ENCODE assay signal across 13 cellular contexts in genomic region chr5:150788974-150789373, GRCh38. TPM values are rescaled to one million over a fixed set of nuclear protein-coding genes. Genes with fewer than 3 reads are reported as not detected.
DNase-seq lines count a peak whose midpoint lies in the region; ATAC-seq, FAIRE-seq and TF ChIP-seq lines count a peak whose summit lies in the region.
"Had no signal": no experiment of that assay in that cellular context is flagged by ENCODE, and none has a peak within 500 bp of the region (broad histone marks: within the 10 kb centered on the region; RNA-seq: fewer than 3 reads in every experiment).

No MANE protein-coding gene starts in this region.

- no peak overlapping the region for H3K27ac ChIP-seq in A549
- peak overlapping the region; percentile 88 for H3K27ac ChIP-seq in foreskin keratinocyte
- no peak overlapping the region for H3K27ac ChIP-seq in uterus

- peaks cover 0 to 1% (median 0%) of the 10 kb centered on the region in 7 donors for H3K9me3 Mint-ChIP-seq in CD14-positive monocyte
- peaks cover 12% of the 10 kb centered on the region for H3K9me3 Mint-ChIP-seq in activated T-helper 2 cell treated with anti-CD3 and anti-CD28 coated beads, Interferon-gamma antibody, Interleukin-2, Interleukin-4, amounts not matched to agents 10 μg/mL and 5 μg/mL and 100 μg/mL, durations not matched to agents 14 hours and 24 hours and 36 hours

- no peak overlapping the region for H3K4me2 ChIP-seq in A549

- H3K27ac Mint-ChIP-seq in CD14-positive monocyte: peak overlapping the region; percentile 78 to 94 (median 85)
- H3K27ac Mint-ChIP-seq in activated T-helper 2 cell treated with anti-CD3 and anti-CD28 coated beads, Interferon-gamma antibody, Interleukin-2, Interleukin-4, amounts not matched to agents 10 μg/mL and 5 μg/mL and 100 μg/mL, durations not matched to agents 14 hours and 24 hours and 36 hours: peak overlapping the region; percentile 87
- H3K27ac Mint-ChIP-seq: naive B cell had no signal

- no peak for TF ChIP-seq RAD21 in A549 (conservative IDR thresholded peaks at IDR 0.05 in 1 of 2, IDR thresholded peaks at IDR 0.05 in 1 of 2)

- peaks cover 13% of the 10 kb centered on the region; the same call in 2 of the 3 replicates for H3K9me3 ChIP-seq in A549
- no peaks in the 10 kb centered on the region for H3K9me3 ChIP-seq in uterus

- no peak for TF ChIP-seq EP300 in A549 (IDR thresholded peaks at IDR 0.05)

- no peaks in the 10 kb centered on the region for H3K36me3 ChIP-seq in uterus

- no peak for TF ChIP-seq POLR2A in A549 (IDR thresholded peaks at IDR 0.05; ENCODE audit: low read length)
- TF ChIP-seq POLR2A in uterus (IDR thresholded peaks at IDR 0.05): no peak

- POLR2A ChIA-PET in A549 (lab: Yijun Ruan, JAX): no interaction called here

- CTCF ChIA-PET in A549 (lab: Yijun Ruan, JAX): interaction anchor here (1.3 to 5.1 kb wide), 4 partner anchors 8 to 326 kb away, joined by 4 to 33 read pairs (median 10); partner anchors contain the start of gene SMIM3

- peaks cover 17% of the 10 kb centered on the region in 2 donors for H3K36me3 Mint-ChIP-seq in CD14-positive monocyte
- H3K36me3 Mint-ChIP-seq in activated T-helper 2 cell treated with anti-CD3 and anti-CD28 coated beads, Interferon-gamma antibody, Interleukin-2, Interleukin-4, amounts not matched to agents 10 μg/mL and 5 μg/mL and 100 μg/mL, durations not matched to agents 14 hours and 24 hours and 36 hours (ENCODE audit: low read depth): peaks cover 45% of the 10 kb centered on the region
- H3K36me3 Mint-ChIP-seq: naive B cell had no signal

- H3K4me1 Mint-ChIP-seq in CD14-positive monocyte: peaks cover 67% of the 10 kb centered on the region
- peaks cover 52% of the 10 kb centered on the region for H3K4me1 Mint-ChIP-seq in activated T-helper 2 cell treated with anti-CD3 and anti-CD28 coated beads, Interferon-gamma antibody, Interleukin-2, Interleukin-4, amounts not matched to agents 10 μg/mL and 5 μg/mL and 100 μg/mL, durations not matched to agents 14 hours and 24 hours and 36 hours (ENCODE audit: low read depth)

- FAIRE-seq in A549 (lab: Jason Lieb, UNC): peak; percentile 72

- H3K27me3 ChIP-seq in foreskin keratinocyte: no peaks in the 10 kb centered on the region
- no peaks in the 10 kb centered on the region for H3K27me3 ChIP-seq in uterus

- no peaks in the 10 kb centered on the region for H3K27me3 Mint-ChIP-seq in CD14-positive monocyte (ENCODE audit: low read depth in 3 of 3)
- H3K27me3 Mint-ChIP-seq in activated T-helper 2 cell treated with anti-CD3 and anti-CD28 coated beads, Interferon-gamma antibody, Interleukin-2, Interleukin-4, amounts not matched to agents 10 μg/mL and 5 μg/mL and 100 μg/mL, durations not matched to agents 14 hours and 24 hours and 36 hours (ENCODE audit: low read depth): no peaks in the 10 kb centered on the region

- H3K4me1 ChIP-seq in A549 (peaks cover 7% of the 10 kb centered on the region; the same call in 1 of the 3 replicates), foreskin keratinocyte (peaks cover 32% of the 10 kb centered on the region), uterus (no peaks in the 10 kb centered on the region)

- H3K4me3 Mint-ChIP-seq in CD14-positive monocyte: peak overlapping the region; percentile 16 to 43
- H3K4me3 Mint-ChIP-seq in activated T-helper 2 cell treated with anti-CD3 and anti-CD28 coated beads, Interferon-gamma antibody, Interleukin-2, Interleukin-4, amounts not matched to agents 10 μg/mL and 5 μg/mL and 100 μg/mL, durations not matched to agents 14 hours and 24 hours and 36 hours (ENCODE audit: low read depth): no peak overlapping the region
- H3K4me3 Mint-ChIP-seq: naive B cell had no signal

- no peak for DNase-seq in A549 (ENCODE audit: low read depth in 1 of 2, low spot score in 1 of 2)
- no peak for DNase-seq in CD14-positive monocyte (ENCODE audit: low spot score)
- no peak for DNase-seq in activated T-helper 2 cell treated with anti-CD3 and anti-CD28 coated beads, Interferon-gamma antibody, Interleukin-2, Interleukin-4, amounts not matched to agents 10 μg/mL and 5 μg/mL and 100 μg/mL, durations not matched to agents 14 hours and 24 hours and 36 hours (ENCODE audit: low spot score)
- no peak for DNase-seq in foreskin keratinocyte
- DNase-seq in islet precursor cell: no peak
- no peak for DNase-seq in DMS79 treated with DMSO at 0.1 percent for 48 hours (lab: John Stamatoyannopoulos, UW)
- no peak for DNase-seq in uterus
- DNase-seq: effector CD8-positive, alpha-beta T cell; naive B cell; NCI-H1930; retina; T-helper 9 cell had no signal

- no peak overlapping the region for H3K4me3 ChIP-seq in A549
- no peak overlapping the region for H3K4me3 ChIP-seq in uterus

- TF ChIP-seq CTCF in A549 (IDR thresholded peaks at IDR 0.05): no peak
- TF ChIP-seq CTCF in CD14-positive monocyte (IDR thresholded peaks at IDR 0.05): no peak
- no peak for TF ChIP-seq CTCF in foreskin keratinocyte (conservative IDR thresholded peaks at IDR 0.05)
- TF ChIP-seq CTCF in uterus (IDR thresholded peaks at IDR 0.05): no peak

- ATAC-seq in A549 (no peak), foreskin keratinocyte (no peak), GM18873 (IDR thresholded peaks at IDR 0.05; ENCODE audit: low FRiP score, unreplicated experiment) (no peak)

- intact Hi-C loops in CD14-positive monocyte (cut with micrococcal nuclease): loop anchor here in 1 of 2 donors (5.0 kb wide), 1 partner anchor 37 kb away; no protein-coding TSS in a partner anchor
- intact Hi-C loops in activated T-helper 2 cell treated with anti-CD3 and anti-CD28 coated beads, Interferon-gamma antibody, Interleukin-2, Interleukin-4, amounts not matched to agents 10 μg/mL and 5 μg/mL and 100 μg/mL, durations not matched to agents 14 hours and 24 hours and 36 hours (cut with micrococcal nuclease): no loop called here
- intact Hi-C loops in uterus (cut with DNase I; ENCODE audit: low total_unique reads): no loop called here

TF ChIP-seq in A549, 52 proteins besides CTCF, POLR2A, EP300 and RAD21 (continues in another document):
- TF ChIP-seq PHF8 (IDR thresholded peaks at IDR 0.05; ENCODE audit: borderline replicate concordance, low read depth): no peak
- TF ChIP-seq NFE2L2 (conservative IDR thresholded peaks at IDR 0.05; ENCODE audit: low read length): no peak
- TF ChIP-seq EHMT2 (IDR thresholded peaks at IDR 0.05; ENCODE audit: low read depth): no peak
- no peak for TF ChIP-seq RARB (CRISPR knock-in tag; IDR thresholded peaks at IDR 0.05)
- TF ChIP-seq HEYL (CRISPR knock-in tag; IDR thresholded peaks at IDR 0.05): no peak
- TF ChIP-seq ZFP36 (IDR thresholded peaks at IDR 0.05; ENCODE audit: borderline replicate concordance, partially characterized antibody): no peak
- TF ChIP-seq CBX8 (IDR thresholded peaks at IDR 0.05): no peak
- no peak for TF ChIP-seq ELK1 (IDR thresholded peaks at IDR 0.05; ENCODE audit: low read depth, low read length)

RNA-seq across cellular contexts. Expression of gene SMIM3, which starts 10.4 kb away (rescaled TPM):
- polyA plus RNA-seq in A549 (2011; rRNA removed) (4.5 and 4.9 TPM in 2 replicates), A549 (2017; fragmentation: RNase III; extraction: RNeasy Plus Mini Kit Qiagen cat#74134 plus additional on column Dnase treatment) (3.0 to 4.6 TPM (median 4.1 TPM) in 3 replicates), CD14-positive monocyte (10 to 100 TPM; 45.4 to 52.2 TPM), foreskin keratinocyte (19.1 and 22.6 TPM in 2 replicates)
- polyA plus RNA-seq in A549 (2012; cell fraction: cytosol; rRNA removed): 3.3 and 4.1 TPM in 2 replicates
- 1.3 and 2.1 TPM in 2 replicates for polyA plus RNA-seq in A549 (2012; cell fraction: nucleus; rRNA removed)
- 1.7 and 1.8 TPM in 2 replicates for polyA minus RNA-seq in A549 (2011; rRNA and poly(A)+ RNA removed)
- total RNA-seq in activated T-helper 2 cell treated with anti-CD3 and anti-CD28 coated beads, Interferon-gamma antibody, Interleukin-2, Interleukin-4, amounts not matched to agents 10 μg/mL and 5 μg/mL and 100 μg/mL, durations not matched to agents 14 hours and 24 hours and 36 hours: 24.5 and 25.7 TPM in 2 replicates
- total RNA-seq in foreskin keratinocyte (18.9 and 20.3 TPM in 2 replicates), uterus (10 to 100 TPM in 3 of 4 donors, 1 to 10 TPM in 1; 2.6 to 55.9 (median 32.1) TPM)

RNA-seq across cellular contexts. Expression of gene DCTN4, which starts 30.2 kb away (rescaled TPM):
- polyA plus RNA-seq in A549 (2011; rRNA removed): 34.8 and 38.4 TPM in 2 replicates
- polyA plus RNA-seq in A549 (2012; cell fraction: cytosol; rRNA removed): 10.0 and 12.3 TPM in 2 replicates
- 10.2 and 15.2 TPM in 2 replicates for polyA plus RNA-seq in A549 (2012; cell fraction: nucleus; rRNA removed)
- polyA plus RNA-seq in A549 (2017; fragmentation: RNase III; extraction: RNeasy Plus Mini Kit Qiagen cat#74134 plus additional on column Dnase treatment): 18.7 to 20.9 TPM (median 20.2 TPM) in 3 replicates
- 53.6 and 53.8 TPM in 2 replicates for polyA minus RNA-seq in A549 (2011; rRNA and poly(A)+ RNA removed)
- polyA plus RNA-seq in CD14-positive monocyte: 10 to 100 TPM; 14.6 to 16.3 TPM
- 40.9 and 44.7 TPM in 2 replicates for total RNA-seq in activated T-helper 2 cell treated with anti-CD3 and anti-CD28 coated beads, Interferon-gamma antibody, Interleukin-2, Interleukin-4, amounts not matched to agents 10 μg/mL and 5 μg/mL and 100 μg/mL, durations not matched to agents 14 hours and 24 hours and 36 hours
- 34.0 and 34.6 TPM in 2 replicates for total RNA-seq in foreskin keratinocyte
- 10.5 and 12.2 TPM in 2 replicates for polyA plus RNA-seq in foreskin keratinocyte
- total RNA-seq in uterus: 10 to 100 TPM; 33.3 to 82.7 (median 62.3) TPM

RNA-seq across cellular contexts. Expression of gene IRGM, which starts 57.3 kb away (rescaled TPM):
- polyA plus RNA-seq in A549 (2011; rRNA removed): 0.05 TPM in 1 of 2 replicates, not detected in the other
- polyA plus RNA-seq in A549 (2012; cell fraction: cytosol; rRNA removed): not detected in 2 replicates
- not detected in 2 replicates for polyA plus RNA-seq in A549 (2012; cell fraction: nucleus; rRNA removed)
- not detected in 3 replicates for polyA plus RNA-seq in A549 (2017; fragmentation: RNase III; extraction: RNeasy Plus Mini Kit Qiagen cat#74134 plus additional on column Dnase treatment)
- polyA minus RNA-seq in A549 (2011; rRNA and poly(A)+ RNA removed): 0.29 TPM in 1 of 2 replicates, not detected in the other
- polyA plus RNA-seq in CD14-positive monocyte: not detected
- 1.7 and 1.8 TPM in 2 replicates for total RNA-seq in activated T-helper 2 cell treated with anti-CD3 and anti-CD28 coated beads, Interferon-gamma antibody, Interleukin-2, Interleukin-4, amounts not matched to agents 10 μg/mL and 5 μg/mL and 100 μg/mL, durations not matched to agents 14 hours and 24 hours and 36 hours
- not detected in 2 replicates for total RNA-seq in foreskin keratinocyte
- polyA plus RNA-seq in foreskin keratinocyte: not detected in 2 replicates
- under 1 TPM in 1 of 4 donors, not detected in 3; 0.48 TPM for total RNA-seq in uterus
